35 cellular contexts compared by ENCODE assay signal in genomic region chr11:42138454-42138853, GRCh38.
"Had no signal": no experiment of that assay in that cellular context is flagged by ENCODE, and none has a peak within 500 bp of the region (broad histone marks: within the 10 kb centered on the region; RNA-seq: fewer than 3 reads in every experiment).

No MANE protein-coding gene starts in this region.

- H3K36me3 ChIP-seq: MG63 had no signal

- DNase-seq: Karpas-422, Kasumi-1, MG63, MM.1S, MV-4-11, NCI-H1048, NCI-H1092, NCI-H1092 treated with DMSO at 0.1 percent for 48 hours, NCI-H1105, NCI-H1105 treated with DMSO at 0.1 percent for 48 hours, NCI-H1417, NCI-H1417 treated with DMSO at 0.1 percent for 48 hours, NCI-H1436, NCI-H1436 treated with DMSO at 0.1 percent for 48 hours, NCI-H146, NCI-H1694, NCI-H1694 treated with DMSO at 0.1 percent for 48 hours, NCI-H187, NCI-H187 treated with DMSO at 0.1 percent for 48 hours, NCI-H1930, NCI-H2029, NCI-H2029 treated with DMSO at 0.1 percent for 48 hours, NCI-H2081, NCI-H2081 treated with DMSO at 0.1 percent for 48 hours, NCI-H2107, NCI-H2171, NCI-H2171 treated with DMSO at 0.1 percent for 48 hours, NCI-H2227 treated with DMSO at 0.1 percent for 48 hours, NCI-H226, NCI-H345, NCI-H446, NCI-H446 treated with DMSO at 0.1 percent for 48 hours, NCI-H510A, NCI-H510A treated with DMSO at 0.1 percent for 48 hours, NCI-H524 had no signal

- H3K4me3 ChIP-seq: MG63 had no signal

- H3K27me3 ChIP-seq: MG63 had no signal
